ENCODE assay signal across 9 cellular contexts in genomic region chr16:10868562-10869469, GRCh38. TPM values are rescaled to one million over a fixed set of nuclear protein-coding genes. Genes with fewer than 3 reads are reported as not detected.
A peak's percentile ranks its signal among the peaks of the same experiment; 100 is the strongest.
DNase-seq lines count a peak whose midpoint lies in the region; ATAC-seq and TF ChIP-seq lines count a peak whose summit lies in the region.
"Had no signal": no experiment of that assay in that cellular context is flagged by ENCODE, and none has a peak within 500 bp of the region (broad histone marks: within the 10 kb centered on the region; RNA-seq: fewer than 3 reads in every experiment).

No MANE protein-coding gene starts in this region.

- ATAC-seq in Right ventricle myocardium inferior (peak; percentile 62), thoracic aorta (ENCODE audit: insufficient number of reproducible peaks, low FRiP score, low read depth) (no peak), HG02884 (IDR thresholded peaks at IDR 0.05; ENCODE audit: unreplicated experiment) (no peak), HG02852 (IDR thresholded peaks at IDR 0.05; ENCODE audit: unreplicated experiment) (no peak)

- H3K27me3 ChIP-seq in thoracic aorta (replicated peaks; ENCODE audit: insufficient read depth), result no peaks in the 10 kb centered on the region

- H3K9me3 ChIP-seq in thoracic aorta, result no peaks in the 10 kb centered on the region

- H3K36me3 ChIP-seq in thoracic aorta, result no peaks in the 10 kb centered on the region

- peak overlapping the region; percentile 20 for H3K4me3 ChIP-seq in thoracic aorta

- H3K27ac ChIP-seq in thoracic aorta, result peak overlapping the region in 1 of 2 donors; percentile 10

- no peaks in the 10 kb centered on the region for H3K4me1 ChIP-seq in thoracic aorta (ENCODE audit: control insufficient read depth in 1 of 2, low read depth in 2 of 2)

- DNase-seq in Right ventricle myocardium inferior (ENCODE audit: missing footprints) (no peak), cardiac septum (ENCODE audit: low spot score) (no peak), Kasumi-1 (lab: John Stamatoyannopoulos, UW) (peak; percentile 53 to 72), globus pallidus (ENCODE audit: low spot score) (peak; percentile 58), thoracic aorta (ENCODE audit: low spot score) (no peak)
- no peak for DNase-seq in stimulated activated naive CD4-positive, alpha-beta T cell (lab: John Stamatoyannopoulos, UW)

- intact Hi-C loops in Right ventricle myocardium inferior (cut with DNase I), result no loop called here
- intact Hi-C loops in cardiac septum (cut with DNase I), result no loop called here

- no peak for TF ChIP-seq CTCF in thoracic aorta (IDR thresholded peaks at IDR 0.05)

RNA-seq across cellular contexts. Expression of gene CIITA, which starts 8.2 kb away (rescaled TPM):
- total RNA-seq in Right ventricle myocardium inferior (11.0 TPM), cardiac septum (7.2 TPM), thoracic aorta (10 to 100 TPM; 25.2 to 31.0 TPM)

RNA-seq across cellular contexts. Expression of gene TVP23A, which starts 50.2 kb away (rescaled TPM):
- total RNA-seq in Right ventricle myocardium inferior (0.41 TPM), cardiac septum (0.13 TPM), thoracic aorta (1 to 10 TPM; 1.1 to 1.5 TPM)
- total RNA-seq: lung microvascular endothelial cell had no signal

Comparison
In these comparisons a context has a peak if more than half of its experiments do, and no peak if none do; other contexts are left out.
1. DNase-seq: peak in Kasumi-1 (2 of 2) and globus pallidus (single experiment); none in Right ventricle myocardium inferior (single experiment), cardiac septum (single experiment), thoracic aorta (single experiment) and stimulated activated naive CD4-positive, alpha-beta T cell (0 of 6).